In genomic region chr1:93033785-93034184, GRCh38 we compare ENCODE assay signal across 1 cellular context.
TF ChIP-seq lines count a peak whose summit lies in the region.

No MANE protein-coding gene starts in this region.

TF ChIP-seq in GM12878, 131 proteins besides CTCF, POLR2A, EP300 and RAD21 (continued from another document):
- TF ChIP-seq ATF2 (IDR thresholded peaks at IDR 0.05; ENCODE audit: low read length) (0 out of 2 replicates have a peak, but pooled peaks have one; percentile 16), ZNF384 (IDR thresholded peaks at IDR 0.05; ENCODE audit: borderline replicate concordance, low read depth, low read length) (no peak), SMC3 (IDR thresholded peaks at IDR 0.05; ENCODE audit: borderline replicate concordance, low read length) (no peak), CUX1 (IDR thresholded peaks at IDR 0.05; ENCODE audit: insufficient replicate concordance, low read depth, low read length) (no peak), ESRRA (IDR thresholded peaks at IDR 0.05; ENCODE audit: low read length) (no peak), BCL11A (IDR thresholded peaks at IDR 0.05; ENCODE audit: low read depth, low read length) (no peak), MEF2A (IDR thresholded peaks at IDR 0.05; ENCODE audit: insufficient read depth, low read depth, low read length) (no peak), IRF3 (IDR thresholded peaks at IDR 0.05) (no peak), NFXL1 (IDR thresholded peaks at IDR 0.05; ENCODE audit: borderline replicate concordance) (no peak), BCL3 (IDR thresholded peaks at IDR 0.05; ENCODE audit: borderline replicate concordance, insufficient read depth, low read depth, low read length, poor library complexity, severe bottlenecking) (no peak), E4F1 (IDR thresholded peaks at IDR 0.05; ENCODE audit: borderline replicate concordance, partially characterized antibody) (no peak), ZZZ3 (IDR thresholded peaks at IDR 0.05; ENCODE audit: control insufficient read depth, insufficient read length, low read depth) (no peak), ZBTB33 (IDR thresholded peaks at IDR 0.05) (no peak), POU2F2 (IDR thresholded peaks at IDR 0.05; ENCODE audit: borderline replicate concordance, low read depth, low read length) (no peak), SMAD5 (IDR thresholded peaks at IDR 0.05; ENCODE audit: low read depth) (no peak), ZNF687 (IDR thresholded peaks at IDR 0.05) (no peak), E2F4 (IDR thresholded peaks at IDR 0.05; ENCODE audit: low read depth, low read length) (no peak), CEBPB (IDR thresholded peaks at IDR 0.05; ENCODE audit: borderline replicate concordance in 1 of 2, low read depth in 2 of 2, low read length in 2 of 2) (no peak), RB1 (IDR thresholded peaks at IDR 0.05; ENCODE audit: borderline replicate concordance) (no peak), MLLT1 (IDR thresholded peaks at IDR 0.05) (peak; percentile 79; the same call in 1 of the 2 replicates)
TF ChIP-seq in GM12878: peak in this region for 13.
